Comparison of ENCODE assay signal across 1 cellular context in the genomic region with DNA sequence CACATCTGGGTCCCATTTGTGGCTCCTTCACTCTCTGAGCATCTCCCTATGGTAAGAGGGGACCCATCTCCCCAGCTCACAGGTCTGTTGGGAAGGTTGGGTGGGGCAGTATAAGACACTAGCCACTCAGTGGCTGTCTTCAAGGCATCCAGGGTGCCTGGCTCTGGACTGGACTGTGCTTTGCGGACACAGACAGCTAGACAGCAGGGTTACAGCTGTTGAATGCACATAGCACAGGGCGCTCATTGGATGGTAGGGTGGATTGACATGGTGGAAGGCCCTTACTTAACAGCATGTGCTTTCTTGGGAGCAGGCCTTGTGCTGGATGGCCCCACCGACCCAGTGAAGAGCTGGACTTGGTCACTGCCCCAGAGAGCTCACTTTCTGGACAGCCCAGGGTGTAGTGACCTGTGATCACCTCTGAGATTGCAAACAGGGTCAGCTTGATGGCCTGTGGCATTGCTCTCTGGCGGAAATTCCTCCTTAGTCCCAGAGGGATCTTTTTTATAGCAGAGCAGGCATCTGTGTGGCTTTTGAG.
TF ChIP-seq lines count a peak whose summit lies in the region.

No MANE protein-coding gene starts in this region.

TF ChIP-seq in HepG2, 621 proteins besides CTCF, POLR2A, EP300 and RAD21 (continued from another document and continues in another):
- TF ChIP-seq, protein P1, sequence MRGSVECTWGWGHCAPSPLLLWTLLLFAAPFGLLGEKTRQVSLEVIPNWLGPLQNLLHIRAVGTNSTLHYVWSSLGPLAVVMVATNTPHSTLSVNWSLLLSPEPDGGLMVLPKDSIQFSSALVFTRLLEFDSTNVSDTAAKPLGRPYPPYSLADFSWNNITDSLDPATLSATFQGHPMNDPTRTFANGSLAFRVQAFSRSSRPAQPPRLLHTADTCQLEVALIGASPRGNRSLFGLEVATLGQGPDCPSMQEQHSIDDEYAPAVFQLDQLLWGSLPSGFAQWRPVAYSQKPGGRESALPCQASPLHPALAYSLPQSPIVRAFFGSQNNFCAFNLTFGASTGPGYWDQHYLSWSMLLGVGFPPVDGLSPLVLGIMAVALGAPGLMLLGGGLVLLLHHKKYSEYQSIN (CRISPR knock-in tag; IDR thresholded peaks at IDR 0.05; ENCODE audit: borderline replicate concordance), result no peak
- no peak for TF ChIP-seq GATA4 (IDR thresholded peaks at IDR 0.05; ENCODE audit: borderline replicate concordance, low read depth)
- TF ChIP-seq, protein P2, sequence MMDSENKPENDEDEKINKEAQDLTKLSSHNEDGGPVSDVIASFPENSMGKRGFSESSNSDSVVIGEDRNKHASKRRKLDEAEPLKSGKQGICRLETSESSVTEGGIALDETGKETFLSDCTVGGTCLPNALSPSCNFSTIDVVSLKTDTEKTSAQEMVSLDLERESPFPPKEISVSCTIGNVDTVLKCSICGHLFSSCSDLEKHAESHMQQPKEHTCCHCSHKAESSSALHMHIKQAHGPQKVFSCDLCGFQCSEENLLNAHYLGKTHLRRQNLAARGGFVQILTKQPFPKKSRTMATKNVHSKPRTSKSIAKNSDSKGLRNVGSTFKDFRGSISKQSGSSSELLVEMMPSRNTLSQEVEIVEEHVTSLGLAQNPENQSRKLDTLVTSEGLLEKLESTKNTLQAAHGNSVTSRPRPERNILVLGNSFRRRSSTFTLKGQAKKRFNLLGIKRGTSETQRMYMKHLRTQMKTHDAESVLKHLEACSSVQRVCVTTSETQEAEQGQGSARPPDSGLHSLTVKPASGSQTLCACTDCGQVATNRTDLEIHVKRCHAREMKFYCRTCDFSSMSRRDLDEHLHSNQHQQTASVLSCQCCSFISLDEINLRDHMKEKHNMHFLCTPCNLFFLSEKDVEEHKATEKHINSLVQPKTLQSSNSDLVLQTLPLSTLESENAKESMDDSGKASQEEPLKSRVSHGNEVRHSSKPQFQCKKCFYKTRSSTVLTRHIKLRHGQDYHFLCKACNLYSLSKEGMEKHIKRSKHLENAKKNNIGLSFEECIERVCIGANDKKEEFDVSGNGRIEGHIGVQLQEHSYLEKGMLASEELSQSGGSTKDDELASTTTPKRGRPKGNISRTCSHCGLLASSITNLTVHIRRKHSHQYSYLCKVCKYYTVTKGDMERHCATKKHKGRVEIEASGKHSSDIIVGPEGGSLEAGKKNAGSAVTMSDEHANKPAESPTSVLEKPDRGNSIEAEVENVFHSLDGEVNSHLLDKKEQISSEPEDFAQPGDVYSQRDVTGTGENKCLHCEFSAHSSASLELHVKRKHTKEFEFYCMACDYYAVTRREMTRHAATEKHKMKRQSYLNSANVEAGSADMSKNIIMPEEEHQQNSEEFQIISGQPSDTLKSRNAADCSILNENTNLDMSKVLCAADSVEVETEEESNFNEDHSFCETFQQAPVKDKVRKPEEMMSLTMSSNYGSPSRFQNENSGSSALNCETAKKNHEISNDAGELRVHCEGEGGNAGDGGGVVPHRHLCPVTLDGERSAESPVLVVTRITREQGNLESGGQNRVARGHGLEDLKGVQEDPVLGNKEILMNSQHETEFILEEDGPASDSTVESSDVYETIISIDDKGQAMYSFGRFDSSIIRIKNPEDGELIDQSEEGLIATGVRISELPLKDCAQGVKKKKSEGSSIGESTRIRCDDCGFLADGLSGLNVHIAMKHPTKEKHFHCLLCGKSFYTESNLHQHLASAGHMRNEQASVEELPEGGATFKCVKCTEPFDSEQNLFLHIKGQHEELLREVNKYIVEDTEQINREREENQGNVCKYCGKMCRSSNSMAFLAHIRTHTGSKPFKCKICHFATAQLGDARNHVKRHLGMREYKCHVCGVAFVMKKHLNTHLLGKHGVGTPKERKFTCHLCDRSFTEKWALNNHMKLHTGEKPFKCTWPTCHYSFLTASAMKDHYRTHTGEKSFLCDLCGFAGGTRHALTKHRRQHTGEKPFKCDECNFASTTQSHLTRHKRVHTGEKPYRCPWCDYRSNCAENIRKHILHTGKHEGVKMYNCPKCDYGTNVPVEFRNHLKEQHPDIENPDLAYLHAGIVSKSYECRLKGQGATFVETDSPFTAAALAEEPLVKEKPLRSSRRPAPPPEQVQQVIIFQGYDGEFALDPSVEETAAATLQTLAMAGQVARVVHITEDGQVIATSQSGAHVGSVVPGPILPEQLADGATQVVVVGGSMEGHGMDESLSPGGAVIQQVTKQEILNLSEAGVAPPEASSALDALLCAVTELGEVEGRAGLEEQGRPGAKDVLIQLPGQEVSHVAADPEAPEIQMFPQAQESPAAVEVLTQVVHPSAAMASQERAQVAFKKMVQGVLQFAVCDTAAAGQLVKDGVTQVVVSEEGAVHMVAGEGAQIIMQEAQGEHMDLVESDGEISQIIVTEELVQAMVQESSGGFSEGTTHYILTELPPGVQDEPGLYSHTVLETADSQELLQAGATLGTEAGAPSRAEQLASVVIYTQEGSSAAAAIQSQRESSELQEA (CRISPR knock-in tag; IDR thresholded peaks at IDR 0.05; ENCODE audit: not compliant biosample characterization), result no peak
- no peak for TF ChIP-seq ZBTB1 (CRISPR knock-in tag; IDR thresholded peaks at IDR 0.05; ENCODE audit: borderline replicate concordance)
- TF ChIP-seq, protein P3, sequence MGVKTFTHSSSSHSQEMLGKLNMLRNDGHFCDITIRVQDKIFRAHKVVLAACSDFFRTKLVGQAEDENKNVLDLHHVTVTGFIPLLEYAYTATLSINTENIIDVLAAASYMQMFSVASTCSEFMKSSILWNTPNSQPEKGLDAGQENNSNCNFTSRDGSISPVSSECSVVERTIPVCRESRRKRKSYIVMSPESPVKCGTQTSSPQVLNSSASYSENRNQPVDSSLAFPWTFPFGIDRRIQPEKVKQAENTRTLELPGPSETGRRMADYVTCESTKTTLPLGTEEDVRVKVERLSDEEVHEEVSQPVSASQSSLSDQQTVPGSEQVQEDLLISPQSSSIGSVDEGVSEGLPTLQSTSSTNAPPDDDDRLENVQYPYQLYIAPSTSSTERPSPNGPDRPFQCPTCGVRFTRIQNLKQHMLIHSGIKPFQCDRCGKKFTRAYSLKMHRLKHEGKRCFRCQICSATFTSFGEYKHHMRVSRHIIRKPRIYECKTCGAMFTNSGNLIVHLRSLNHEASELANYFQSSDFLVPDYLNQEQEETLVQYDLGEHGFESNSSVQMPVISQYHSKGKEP (CRISPR knock-in tag; IDR thresholded peaks at IDR 0.05), result no peak
- TF ChIP-seq LCORL (IDR thresholded peaks at IDR 0.05), result no peak
- TF ChIP-seq LCORL (CRISPR knock-in tag; IDR thresholded peaks at IDR 0.05), result no peak
- no peak for TF ChIP-seq ZKSCAN8 (CRISPR knock-in tag; IDR thresholded peaks at IDR 0.05; ENCODE audit: borderline replicate concordance)
- no peak for TF ChIP-seq ZNF577 (CRISPR knock-in tag; IDR thresholded peaks at IDR 0.05; ENCODE audit: borderline replicate concordance, low read depth)
- TF ChIP-seq TBX3 (IDR thresholded peaks at IDR 0.05; ENCODE audit: borderline replicate concordance), result no peak
- TF ChIP-seq, protein P4, sequence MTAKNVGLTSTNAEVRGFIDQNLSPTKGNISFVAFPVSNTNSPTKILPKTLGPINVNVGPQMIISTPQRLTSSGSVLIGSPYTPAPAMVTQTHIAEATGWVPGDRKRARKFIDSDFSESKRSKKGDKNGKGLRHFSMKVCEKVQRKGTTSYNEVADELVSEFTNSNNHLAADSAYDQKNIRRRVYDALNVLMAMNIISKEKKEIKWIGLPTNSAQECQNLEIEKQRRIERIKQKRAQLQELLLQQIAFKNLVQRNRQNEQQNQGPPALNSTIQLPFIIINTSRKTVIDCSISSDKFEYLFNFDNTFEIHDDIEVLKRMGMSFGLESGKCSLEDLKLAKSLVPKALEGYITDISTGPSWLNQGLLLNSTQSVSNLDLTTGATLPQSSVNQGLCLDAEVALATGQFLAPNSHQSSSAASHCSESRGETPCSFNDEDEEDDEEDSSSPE (CRISPR knock-in tag; IDR thresholded peaks at IDR 0.05), result no peak
- TF ChIP-seq, protein P5, sequence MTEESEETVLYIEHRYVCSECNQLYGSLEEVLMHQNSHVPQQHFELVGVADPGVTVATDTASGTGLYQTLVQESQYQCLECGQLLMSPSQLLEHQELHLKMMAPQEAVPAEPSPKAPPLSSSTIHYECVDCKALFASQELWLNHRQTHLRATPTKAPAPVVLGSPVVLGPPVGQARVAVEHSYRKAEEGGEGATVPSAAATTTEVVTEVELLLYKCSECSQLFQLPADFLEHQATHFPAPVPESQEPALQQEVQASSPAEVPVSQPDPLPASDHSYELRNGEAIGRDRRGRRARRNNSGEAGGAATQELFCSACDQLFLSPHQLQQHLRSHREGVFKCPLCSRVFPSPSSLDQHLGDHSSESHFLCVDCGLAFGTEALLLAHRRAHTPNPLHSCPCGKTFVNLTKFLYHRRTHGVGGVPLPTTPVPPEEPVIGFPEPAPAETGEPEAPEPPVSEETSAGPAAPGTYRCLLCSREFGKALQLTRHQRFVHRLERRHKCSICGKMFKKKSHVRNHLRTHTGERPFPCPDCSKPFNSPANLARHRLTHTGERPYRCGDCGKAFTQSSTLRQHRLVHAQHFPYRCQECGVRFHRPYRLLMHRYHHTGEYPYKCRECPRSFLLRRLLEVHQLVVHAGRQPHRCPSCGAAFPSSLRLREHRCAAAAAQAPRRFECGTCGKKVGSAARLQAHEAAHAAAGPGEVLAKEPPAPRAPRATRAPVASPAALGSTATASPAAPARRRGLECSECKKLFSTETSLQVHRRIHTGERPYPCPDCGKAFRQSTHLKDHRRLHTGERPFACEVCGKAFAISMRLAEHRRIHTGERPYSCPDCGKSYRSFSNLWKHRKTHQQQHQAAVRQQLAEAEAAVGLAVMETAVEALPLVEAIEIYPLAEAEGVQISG (CRISPR knock-in tag; IDR thresholded peaks at IDR 0.05), result no peak; the same call in 1 of the 2 replicates
- TF ChIP-seq MAFK (conservative IDR thresholded peaks at IDR 0.05 in 1 of 2, IDR thresholded peaks at IDR 0.05 in 1 of 2; ENCODE audit: low read length in 2 of 2), result no peak
- peak; percentile 66; the same call in 1 of the 2 replicates for TF ChIP-seq ZNF343 (CRISPR knock-in tag; IDR thresholded peaks at IDR 0.05)
- TF ChIP-seq HNRNPK (IDR thresholded peaks at IDR 0.05; ENCODE audit: low read depth, low read length, poor library complexity, severe bottlenecking), result no peak
- peak; percentile 40; the same call in 1 of the 2 replicates for TF ChIP-seq SALL1 (CRISPR knock-in tag; IDR thresholded peaks at IDR 0.05)
- no peak for TF ChIP-seq TBL1XR1 (IDR thresholded peaks at IDR 0.05; ENCODE audit: borderline replicate concordance, low read length, partially characterized antibody)
- TF ChIP-seq NR1H2 (CRISPR knock-in tag; IDR thresholded peaks at IDR 0.05; ENCODE audit: borderline replicate concordance, low read depth), result no peak
- TF ChIP-seq ATF7 (IDR thresholded peaks at IDR 0.05), result no peak
- no peak for TF ChIP-seq ATF7 (CRISPR knock-in tag; IDR thresholded peaks at IDR 0.05)
- no peak for TF ChIP-seq ZNF225 (CRISPR knock-in tag; IDR thresholded peaks at IDR 0.05)
- TF ChIP-seq, protein P6, sequence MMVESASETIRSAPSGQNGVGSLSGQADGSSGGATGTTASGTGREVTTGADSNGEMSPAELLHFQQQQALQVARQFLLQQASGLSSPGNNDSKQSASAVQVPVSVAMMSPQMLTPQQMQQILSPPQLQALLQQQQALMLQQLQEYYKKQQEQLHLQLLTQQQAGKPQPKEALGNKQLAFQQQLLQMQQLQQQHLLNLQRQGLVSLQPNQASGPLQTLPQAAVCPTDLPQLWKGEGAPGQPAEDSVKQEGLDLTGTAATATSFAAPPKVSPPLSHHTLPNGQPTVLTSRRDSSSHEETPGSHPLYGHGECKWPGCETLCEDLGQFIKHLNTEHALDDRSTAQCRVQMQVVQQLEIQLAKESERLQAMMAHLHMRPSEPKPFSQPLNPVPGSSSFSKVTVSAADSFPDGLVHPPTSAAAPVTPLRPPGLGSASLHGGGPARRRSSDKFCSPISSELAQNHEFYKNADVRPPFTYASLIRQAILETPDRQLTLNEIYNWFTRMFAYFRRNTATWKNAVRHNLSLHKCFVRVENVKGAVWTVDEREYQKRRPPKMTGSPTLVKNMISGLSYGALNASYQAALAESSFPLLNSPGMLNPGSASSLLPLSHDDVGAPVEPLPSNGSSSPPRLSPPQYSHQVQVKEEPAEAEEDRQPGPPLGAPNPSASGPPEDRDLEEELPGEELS (CRISPR knock-in tag; IDR thresholded peaks at IDR 0.05), result peak; percentile 38; the same call in 1 of the 2 replicates
- TF ChIP-seq, protein P7, sequence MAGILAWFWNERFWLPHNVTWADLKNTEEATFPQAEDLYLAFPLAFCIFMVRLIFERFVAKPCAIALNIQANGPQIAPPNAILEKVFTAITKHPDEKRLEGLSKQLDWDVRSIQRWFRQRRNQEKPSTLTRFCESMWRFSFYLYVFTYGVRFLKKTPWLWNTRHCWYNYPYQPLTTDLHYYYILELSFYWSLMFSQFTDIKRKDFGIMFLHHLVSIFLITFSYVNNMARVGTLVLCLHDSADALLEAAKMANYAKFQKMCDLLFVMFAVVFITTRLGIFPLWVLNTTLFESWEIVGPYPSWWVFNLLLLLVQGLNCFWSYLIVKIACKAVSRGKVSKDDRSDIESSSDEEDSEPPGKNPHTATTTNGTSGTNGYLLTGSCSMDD (CRISPR knock-in tag; IDR thresholded peaks at IDR 0.05), result no peak
- TF ChIP-seq DPF2 (CRISPR knock-in tag; IDR thresholded peaks at IDR 0.05; ENCODE audit: borderline replicate concordance, low read depth), result no peak
- TF ChIP-seq, protein P8, sequence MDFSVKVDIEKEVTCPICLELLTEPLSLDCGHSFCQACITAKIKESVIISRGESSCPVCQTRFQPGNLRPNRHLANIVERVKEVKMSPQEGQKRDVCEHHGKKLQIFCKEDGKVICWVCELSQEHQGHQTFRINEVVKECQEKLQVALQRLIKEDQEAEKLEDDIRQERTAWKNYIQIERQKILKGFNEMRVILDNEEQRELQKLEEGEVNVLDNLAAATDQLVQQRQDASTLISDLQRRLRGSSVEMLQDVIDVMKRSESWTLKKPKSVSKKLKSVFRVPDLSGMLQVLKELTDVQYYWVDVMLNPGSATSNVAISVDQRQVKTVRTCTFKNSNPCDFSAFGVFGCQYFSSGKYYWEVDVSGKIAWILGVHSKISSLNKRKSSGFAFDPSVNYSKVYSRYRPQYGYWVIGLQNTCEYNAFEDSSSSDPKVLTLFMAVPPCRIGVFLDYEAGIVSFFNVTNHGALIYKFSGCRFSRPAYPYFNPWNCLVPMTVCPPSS (IDR thresholded peaks at IDR 0.05), result no peak
- TF ChIP-seq, protein P9, sequence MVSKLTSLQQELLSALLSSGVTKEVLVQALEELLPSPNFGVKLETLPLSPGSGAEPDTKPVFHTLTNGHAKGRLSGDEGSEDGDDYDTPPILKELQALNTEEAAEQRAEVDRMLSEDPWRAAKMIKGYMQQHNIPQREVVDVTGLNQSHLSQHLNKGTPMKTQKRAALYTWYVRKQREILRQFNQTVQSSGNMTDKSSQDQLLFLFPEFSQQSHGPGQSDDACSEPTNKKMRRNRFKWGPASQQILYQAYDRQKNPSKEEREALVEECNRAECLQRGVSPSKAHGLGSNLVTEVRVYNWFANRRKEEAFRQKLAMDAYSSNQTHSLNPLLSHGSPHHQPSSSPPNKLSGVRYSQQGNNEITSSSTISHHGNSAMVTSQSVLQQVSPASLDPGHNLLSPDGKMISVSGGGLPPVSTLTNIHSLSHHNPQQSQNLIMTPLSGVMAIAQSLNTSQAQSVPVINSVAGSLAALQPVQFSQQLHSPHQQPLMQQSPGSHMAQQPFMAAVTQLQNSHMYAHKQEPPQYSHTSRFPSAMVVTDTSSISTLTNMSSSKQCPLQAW (CRISPR knock-in tag; IDR thresholded peaks at IDR 0.05), result 0 out of 2 replicates have a peak, but pooled peaks have one; percentile 10
- no peak for TF ChIP-seq ZZZ3 (CRISPR knock-in tag; IDR thresholded peaks at IDR 0.05; ENCODE audit: borderline replicate concordance)
- no peak for TF ChIP-seq ZNF331 (CRISPR knock-in tag; IDR thresholded peaks at IDR 0.05)
- no peak for TF ChIP-seq ZNF773 (CRISPR knock-in tag; IDR thresholded peaks at IDR 0.05; ENCODE audit: borderline replicate concordance)
- TF ChIP-seq ZBTB7A (CRISPR knock-in tag; IDR thresholded peaks at IDR 0.05), result no peak
- TF ChIP-seq, protein P10, sequence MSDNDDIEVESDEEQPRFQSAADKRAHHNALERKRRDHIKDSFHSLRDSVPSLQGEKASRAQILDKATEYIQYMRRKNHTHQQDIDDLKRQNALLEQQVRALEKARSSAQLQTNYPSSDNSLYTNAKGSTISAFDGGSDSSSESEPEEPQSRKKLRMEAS (IDR thresholded peaks at IDR 0.05), result peak; percentile 52
- TF ChIP-seq ASH2L (IDR thresholded peaks at IDR 0.05; ENCODE audit: insufficient read length, low read depth, low read length), result no peak
- TF ChIP-seq ZSCAN12 (CRISPR knock-in tag; IDR thresholded peaks at IDR 0.05), result no peak
